Comparison of ENCODE assay signal across 22 cellular contexts in genomic region chr5:67363195-67363594, GRCh38.
"Had no signal": no experiment of that assay in that cellular context is flagged by ENCODE, and none has a peak within 500 bp of the region (broad histone marks: within the 10 kb centered on the region; RNA-seq: fewer than 3 reads in every experiment).

No MANE protein-coding gene starts in this region.

- H3K27ac Mint-ChIP-seq: activated CD4-positive, alpha-beta memory T cell treated with anti-CD3 and anti-CD28 coated beads, Interleukin-2, amount 10 ng/mL, durations not matched to agents 7 days and 5 days; activated CD4-positive, alpha-beta T cell treated with anti-CD3 and anti-CD28 coated beads for 36 hours; activated naive CD4-positive, alpha-beta T cell treated with anti-CD3 and anti-CD28 coated beads, Interleukin-2, amount 50 U/mL, for 24 hours; T-helper 1 cell treated with Interleukin-12 subunit alpha and Interleukin-12 subunit beta and Interleukin-4 antibody, amounts not matched to agents 30 μg/mL and 1 μg/mL, for 36 hours had no signal

- H3K4me3 Mint-ChIP-seq: activated CD4-positive, alpha-beta memory T cell treated with anti-CD3 and anti-CD28 coated beads, Interleukin-2, amount 10 ng/mL, durations not matched to agents 7 days and 5 days; activated CD4-positive, alpha-beta T cell treated with anti-CD3 and anti-CD28 coated beads for 36 hours; activated naive CD4-positive, alpha-beta T cell treated with anti-CD3 and anti-CD28 coated beads, Interleukin-2, amount 50 U/mL, for 24 hours; central memory CD8-positive, alpha-beta T cell; T-helper 1 cell treated with Interleukin-12 subunit alpha and Interleukin-12 subunit beta and Interleukin-4 antibody, amounts not matched to agents 30 μg/mL and 1 μg/mL, for 36 hours had no signal

- DNase-seq: activated CD4-positive, alpha-beta memory T cell treated with anti-CD3 and anti-CD28 coated beads, Interleukin-2, amount 10 ng/mL, durations not matched to agents 7 days and 5 days; activated CD4-positive, alpha-beta T cell treated with anti-CD3 and anti-CD28 coated beads for 36 hours; activated CD4-positive, alpha-beta T cell treated with anti-CD3 and anti-CD28 coated beads, Interleukin-2, amount 50 U/mL, for 1 hour; activated T-cell treated with anti-CD3 and anti-CD28 coated beads for 4 hours; amniotic stem cell; body of pancreas; IMR-90; KG1; NCI-H1092; NCI-H1417; NCI-H1694; NCI-H2029; NCI-H510A treated with DMSO at 0.1 percent for 48 hours; NCI-H69; PC-3; SHP77; WERI-Rb-1 had no signal

- ATAC-seq: body of pancreas, PC-3 had no signal

- H3K36me3 Mint-ChIP-seq: activated naive CD4-positive, alpha-beta T cell treated with anti-CD3 and anti-CD28 coated beads, Interleukin-2, amount 50 U/mL, for 24 hours had no signal

- H3K9me3 Mint-ChIP-seq: activated CD4-positive, alpha-beta memory T cell treated with anti-CD3 and anti-CD28 coated beads, Interleukin-2, amount 10 ng/mL, durations not matched to agents 7 days and 5 days; central memory CD8-positive, alpha-beta T cell; T-helper 1 cell treated with Interleukin-12 subunit alpha and Interleukin-12 subunit beta and Interleukin-4 antibody, amounts not matched to agents 30 μg/mL and 1 μg/mL, for 36 hours had no signal

- H3K4me3 ChIP-seq: ascending aorta, body of pancreas, SJSA1 had no signal

- H3K27me3 Mint-ChIP-seq: activated CD4-positive, alpha-beta memory T cell treated with anti-CD3 and anti-CD28 coated beads, Interleukin-2, amount 10 ng/mL, durations not matched to agents 7 days and 5 days; activated CD4-positive, alpha-beta T cell treated with anti-CD3 and anti-CD28 coated beads for 36 hours; central memory CD8-positive, alpha-beta T cell had no signal
